8 cellular contexts compared by ENCODE assay signal in genomic region chr19:18833849-18834643, GRCh38. TPM values are rescaled to one million over a fixed set of nuclear protein-coding genes. Genes with fewer than 3 reads are reported as not detected.
DNase-seq lines count a peak whose midpoint lies in the region; ATAC-seq and TF ChIP-seq lines count a peak whose summit lies in the region.

No MANE protein-coding gene starts in this region.

- H3K9me3 ChIP-seq in RWPE2 (ENCODE audit: severe bottlenecking): no peaks in the 10 kb centered on the region

- peaks cover 51% of the 10 kb centered on the region for H3K36me3 ChIP-seq in RWPE2 (ENCODE audit: low read depth)

- ATAC-seq in RWPE2 (ENCODE audit: low read depth) (no peak), HG03565 (IDR thresholded peaks at IDR 0.05; ENCODE audit: unreplicated experiment) (no peak)

- peaks cover 49% of the 10 kb centered on the region for H3K36me3 Mint-ChIP-seq in activated naive CD4-positive, alpha-beta T cell treated with anti-CD3 and anti-CD28 coated beads for 36 hours (ENCODE audit: low read depth)

- no peaks in the 10 kb centered on the region for H3K27me3 ChIP-seq in RWPE2 (ENCODE audit: insufficient read depth, poor library complexity, severe bottlenecking)

- H3K4me1 Mint-ChIP-seq in activated naive CD4-positive, alpha-beta T cell treated with anti-CD3 and anti-CD28 coated beads for 36 hours (ENCODE audit: low read depth): peaks cover 56% of the 10 kb centered on the region

- H3K4me1 ChIP-seq in RWPE2 (ENCODE audit: insufficient read depth, poor library complexity, severe bottlenecking): peaks cover 7% of the 10 kb centered on the region

- no peak for DNase-seq in activated naive CD4-positive, alpha-beta T cell treated with anti-CD3 and anti-CD28 coated beads for 36 hours
- DNase-seq in activated naive CD4-positive, alpha-beta T cell treated with anti-CD3 and anti-CD28 coated beads, Interleukin-2, amount 50 U/mL, for 16 hours: no peak
- DNase-seq in RWPE2 (ENCODE audit: low spot score): no peak
- DNase-seq in fibroblast of the aortic adventitia (ENCODE audit: low read depth): no peak
- no peak for DNase-seq in skeletal muscle cell (ENCODE audit: low read depth)
- DNase-seq in NCI-H187 treated with DMSO at 0.1 percent for 48 hours (lab: John Stamatoyannopoulos, UW): no peak
- no peak for DNase-seq in GM10248 (ENCODE audit: extremely low spot score)

- H3K9me3 Mint-ChIP-seq in activated naive CD4-positive, alpha-beta T cell treated with anti-CD3 and anti-CD28 coated beads for 36 hours: no peaks in the 10 kb centered on the region

- H3K27me3 Mint-ChIP-seq in activated naive CD4-positive, alpha-beta T cell treated with anti-CD3 and anti-CD28 coated beads for 36 hours (ENCODE audit: low read depth): no peaks in the 10 kb centered on the region

- POLR2A ChIA-PET in GM10248 (lab: Yijun Ruan, JAX): no interaction called here

- peak overlapping the region; percentile 72 for H3K27ac Mint-ChIP-seq in activated naive CD4-positive, alpha-beta T cell treated with anti-CD3 and anti-CD28 coated beads for 36 hours

- CTCF ChIA-PET in activated naive CD4-positive, alpha-beta T cell treated with anti-CD3 and anti-CD28 coated beads for 36 hours (lab: Charles Lee): interaction anchor here (1.7 to 6.2 kb wide), 2 partner anchors 9 to 13 kb away, joined by 6 to 41 read pairs; no protein-coding TSS in a partner anchor
- CTCF ChIA-PET in GM10248 (lab: Yijun Ruan, JAX): interaction anchor here (2.4 to 12.3 kb wide), 2 partner anchors 10 to 12 kb away, joined by 8 to 158 read pairs; no protein-coding TSS in a partner anchor

- TF ChIP-seq CTCF in RWPE2 (IDR thresholded peaks at IDR 0.05; ENCODE audit: poor library complexity, severe bottlenecking): no peak
- no peak for TF ChIP-seq CTCF in fibroblast of the aortic adventitia (IDR thresholded peaks at IDR 0.05; ENCODE audit: insufficient read depth, low read length)
- TF ChIP-seq CTCF in GM10248 (IDR thresholded peaks at IDR 0.05; ENCODE audit: control extremely low read depth, extremely low read depth, low read depth, missing control alignments): no peak

- intact Hi-C loops in activated naive CD4-positive, alpha-beta T cell treated with anti-CD3 and anti-CD28 coated beads for 36 hours (cut with micrococcal nuclease): loop anchor here (2.0 to 10.0 kb wide), 4 partner anchors 85 to 549 kb away; partner anchors contain the start of genes COPE, DDX49, JUND and UBA52

- H3K4me3 ChIP-seq in RWPE2 (ENCODE audit: severe bottlenecking): peak overlapping the region; percentile 83
- H3K4me3 ChIP-seq in fibroblast of the aortic adventitia (ENCODE audit: low read depth, low read length): peak overlapping the region; percentile 83
- peak overlapping the region; percentile 79 for H3K4me3 ChIP-seq in skeletal muscle cell (ENCODE audit: low read depth, low read length)

- no peak overlapping the region for H3K27ac ChIP-seq in RWPE2 (ENCODE audit: poor library complexity, severe bottlenecking)

- H3K4me3 Mint-ChIP-seq in activated naive CD4-positive, alpha-beta T cell treated with anti-CD3 and anti-CD28 coated beads for 36 hours: peak overlapping the region; percentile 97

RNA-seq across cellular contexts. Expression of gene UPF1, which starts 2.3 kb away (rescaled TPM):
- 100 to 1,000 TPM in 1 of 2 experiments, 10 to 100 TPM in 1; 95.0 to 105 TPM for total RNA-seq in activated naive CD4-positive, alpha-beta T cell treated with anti-CD3 and anti-CD28 coated beads for 36 hours
- 17.7 and 37.3 TPM in 2 replicates for total RNA-seq in fibroblast of the aortic adventitia (ENCODE audit: low replicate concordance)

RNA-seq across cellular contexts. Expression of gene COMP, which starts 42.9 kb away (rescaled TPM):
- not detected for total RNA-seq in activated naive CD4-positive, alpha-beta T cell treated with anti-CD3 and anti-CD28 coated beads for 36 hours
- 0.49 and 0.63 TPM in 2 replicates for total RNA-seq in fibroblast of the aortic adventitia (ENCODE audit: low replicate concordance)
